In genomic region chr3:130870423-130870822, GRCh38 we compare ENCODE assay signal across 18 cellular contexts.
"Had no signal": no experiment of that assay in that cellular context is flagged by ENCODE, and none has a peak within 500 bp of the region (broad histone marks: within the 10 kb centered on the region; RNA-seq: fewer than 3 reads in every experiment).

No MANE protein-coding gene starts in this region.

- DNase-seq: islet precursor cell; left ventricle myocardium inferior; mesendoderm; naive thymus-derived CD4-positive, alpha-beta T cell; ovary; right lobe of liver; stimulated activated CD4-positive, alpha-beta T cell treated with anti-CD3 and anti-CD28 coated beads, Interleukin-1b, Interleukin-23, amount 100 ng/mL, for 48 hours; stimulated activated CD4-positive, alpha-beta T cell treated with anti-CD3 and anti-CD28 coated beads, Interleukin-2, amount 100 ng/mL, for 48 hours; stimulated activated CD4-positive, alpha-beta T cell treated with anti-CD3 and anti-CD28 coated beads, Interleukin-4, amount 100 ng/mL, for 4 hours; stimulated activated CD8-positive, alpha-beta memory T cell treated with anti-CD3 and anti-CD28 coated beads, Interleukin-4, amount 100 ng/mL, for 48 hours; stimulated activated naive CD4-positive, alpha-beta T cell treated with Interleukin-2 at 50 U/mL for 16 hours; stimulated activated naive CD8-positive, alpha-beta T cell treated with anti-CD3 and anti-CD28 coated beads, Interleukin-15, amount 100 ng/mL, for 72 hours; substantia nigra; uterus had no signal

- H3K27ac ChIP-seq: left ventricle myocardium inferior, ovary, right atrium auricular region, right lobe of liver, tibial nerve, uterus had no signal

- H3K4me3 ChIP-seq: left ventricle myocardium inferior, lung, ovary, right atrium auricular region, right lobe of liver, smooth muscle cell, tibial nerve, uterus had no signal
